ENCODE assay signal across 8 cellular contexts in the genomic region with DNA sequence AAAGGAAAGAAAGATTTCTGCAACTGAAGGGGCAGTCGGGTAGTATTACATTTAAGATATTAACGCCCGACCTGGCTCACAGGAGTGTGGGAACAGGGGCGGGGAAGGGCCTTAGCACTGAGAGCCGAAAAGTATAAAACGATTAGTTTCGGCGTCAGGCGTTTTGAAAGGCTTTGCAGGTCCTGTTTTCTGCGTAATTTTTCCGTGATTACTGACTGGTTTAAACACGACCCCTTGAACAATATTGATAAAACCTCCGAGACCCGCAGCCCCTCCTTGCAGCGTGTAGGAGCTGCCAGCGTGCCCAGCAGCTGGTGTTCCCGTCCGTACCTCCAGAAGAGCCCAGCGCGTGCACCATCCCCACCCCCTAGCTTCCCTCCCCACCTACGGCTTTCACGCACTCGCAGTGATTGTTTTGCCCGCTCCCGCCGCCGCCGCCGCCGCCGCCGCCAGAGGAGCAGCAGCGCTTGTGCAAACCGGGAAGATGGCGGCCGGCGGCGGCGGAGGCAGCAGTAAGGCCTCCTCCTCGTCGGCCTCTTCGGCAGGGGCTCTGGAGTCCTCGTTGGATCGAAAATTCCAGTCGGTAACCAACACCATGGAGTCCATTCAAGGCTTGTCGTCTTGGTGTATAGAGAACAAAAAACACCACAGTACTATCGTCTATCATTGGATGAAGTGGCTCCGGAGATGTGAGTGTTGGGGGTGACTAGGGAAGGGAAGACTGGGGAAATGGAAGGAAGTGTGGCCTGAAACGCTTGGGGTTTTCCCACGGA. TPM values are rescaled to one million over a fixed set of nuclear protein-coding genes. Genes with fewer than 3 reads are reported as not detected.
DNase-seq lines count a peak whose midpoint lies in the region; ATAC-seq and TF ChIP-seq lines count a peak whose summit lies in the region.

No MANE protein-coding gene starts in this region.

- H3K36me3 Mint-ChIP-seq in type B pancreatic cell, result peaks cover 4% of the 10 kb centered on the region

- peak overlapping the region; percentile 98 for H3K9ac ChIP-seq in adipocyte (ENCODE audit: low read length)

- H3K27ac Mint-ChIP-seq in type B pancreatic cell, result peak overlapping the region; percentile 97

- H3K9me3 ChIP-seq in adipocyte (ENCODE audit: control insufficient read depth, low read length), result no peaks in the 10 kb centered on the region
- H3K9me3 ChIP-seq in heart right ventricle, result no peaks in the 10 kb centered on the region

- intact Hi-C loops in heart right ventricle (cut with DNase I), result loop anchor here in 1 of 10 donors (10.0 kb wide), 1 partner anchor 70 kb away; no protein-coding TSS in a partner anchor
- intact Hi-C loops in posterior vena cava (cut with DNase I), result no loop called here

- H3K4me3 Mint-ChIP-seq in type B pancreatic cell, result peak overlapping the region; percentile 98

- H3K4me3 ChIP-seq in adipocyte (ENCODE audit: low read length) (peak overlapping the region; percentile 98), heart right ventricle (peak overlapping the region; percentile 51 to 94 (median 76))

- peaks cover 16% of the 10 kb centered on the region for H3K4me1 Mint-ChIP-seq in type B pancreatic cell (ENCODE audit: unreplicated experiment)

- DNase-seq in DMS 273 (lab: John Stamatoyannopoulos, UW; ENCODE audit: unreplicated experiment) (peak; percentile 94), HCEC 1CT (peak; percentile 84), NCI-H1417 treated with DMSO at 0.1 percent for 48 hours (lab: John Stamatoyannopoulos, UW) (peak; percentile 53), SW480 (ENCODE audit: low spot score) (peak; percentile 89), adipocyte (ENCODE audit: low read depth) (peak; percentile 93), heart right ventricle (peak; percentile 82), posterior vena cava (ENCODE audit: low spot score) (peak; percentile 93), type B pancreatic cell (ENCODE audit: extremely low spot score, unreplicated experiment) (peak; percentile 85)

- no peaks in the 10 kb centered on the region for H3K27me3 Mint-ChIP-seq in type B pancreatic cell

- peak in 3 of 9 donors; percentile 23 to 34 (median 30) for TF ChIP-seq CTCF in heart right ventricle (IDR thresholded peaks at IDR 0.05)
- peak; percentile 16 for TF ChIP-seq CTCF in type B pancreatic cell (conservative IDR thresholded peaks at IDR 0.05)

- H3K27me3 ChIP-seq in adipocyte (replicated peaks; ENCODE audit: control insufficient read depth, insufficient read depth, low read length) (no peaks in the 10 kb centered on the region), heart right ventricle (no peaks in the 10 kb centered on the region)

- H3K36me3 ChIP-seq in adipocyte (ENCODE audit: control insufficient read depth, insufficient read depth, low read length, severe bottlenecking), result no peaks in the 10 kb centered on the region
- H3K36me3 ChIP-seq in heart right ventricle, result peaks cover 0 to 3% (median 0%) of the 10 kb centered on the region in 9 donors

- H3K27ac ChIP-seq in heart right ventricle, result peak overlapping the region; percentile 92 to 98 (median 97)

- H3K4me1 ChIP-seq in adipocyte (ENCODE audit: control insufficient read depth, insufficient read depth, low read length), result peaks cover 21% of the 10 kb centered on the region
- H3K4me1 ChIP-seq in heart right ventricle, result peaks cover 3 to 37% (median 19%) of the 10 kb centered on the region in 9 donors

- no peaks in the 10 kb centered on the region for H3K9me3 Mint-ChIP-seq in type B pancreatic cell

- ATAC-seq in heart right ventricle, result peak; percentile 51 to 86 (median 64)

- WGBS in heart right ventricle, 2 donors, result 0% methylated on average over 50 of the region's 50 CpGs

RNA-seq across cellular contexts. Expression of a gene that starts 0.5 kb away (rescaled TPM):
- 10 to 100 TPM; 21.9 to 34.5 (median 28.2) TPM for total RNA-seq in heart right ventricle
- polyA plus RNA-seq in heart right ventricle, result 1 to 10 TPM; 4.0 to 7.4 TPM
- total RNA-seq in posterior vena cava, result 10 to 100 TPM; 22.4 to 26.2 TPM
- 30.9 and 37.8 TPM in 2 replicates for total RNA-seq in type B pancreatic cell (ENCODE audit: low replicate concordance)

RNA-seq across cellular contexts. Expression of a gene that starts 43.1 kb away (rescaled TPM):
- 10 to 100 TPM; 17.8 to 25.5 (median 20.1) TPM for total RNA-seq in heart right ventricle
- polyA plus RNA-seq in heart right ventricle, result 10 to 100 TPM; 19.6 to 43.6 TPM
- total RNA-seq in posterior vena cava, result 10 to 100 TPM; 32.4 to 39.3 TPM
- total RNA-seq in type B pancreatic cell (ENCODE audit: low replicate concordance), result 52.5 and 70.2 TPM in 2 replicates

Comparison
In these comparisons a context has a peak if more than half of its experiments do, and no peak if none do; other contexts are left out.
1. Peak in every context shown above with its lines: DNase-seq, ATAC-seq, H3K4me3 ChIP-seq and H3K27ac ChIP-seq.